8 cellular contexts compared by ENCODE assay signal in genomic region chr14:60092516-60092915, GRCh38. TPM values are rescaled to one million over a fixed set of nuclear protein-coding genes. Genes with fewer than 3 reads are reported as not detected.
A peak's percentile ranks its signal among the peaks of the same experiment; 100 is the strongest.
DNase-seq lines count a peak whose midpoint lies in the region; FAIRE-seq and TF ChIP-seq lines count a peak whose summit lies in the region.

No MANE protein-coding gene starts in this region.

- H3K27me3 Mint-ChIP-seq in brain: peaks cover 22% of the 10 kb centered on the region

- DNase-seq in AG09309 (ENCODE audit: low read depth) (no peak), GM18507 (ENCODE audit: extremely low spot score, insufficient read length, low read depth) (no peak), PC-9 (no peak), iPS-NIHi7 (ENCODE audit: extremely low spot score) (peak; percentile 16), AG08396 (ENCODE audit: low spot score) (no peak), T-helper 9 cell (no peak)

- BruUV-seq in PC-9 (replicated peaks; lab: Mats Ljungman, UMichigan): TSS peak; percentile 52

- H3K4me1 ChIP-seq in PC-9 (replicated peaks; ENCODE audit: insufficient read depth): peaks cover 20% of the 10 kb centered on the region

- no peaks in the 10 kb centered on the region for H3K9me2 ChIP-seq in PC-9 (ENCODE audit: insufficient read depth)

- CTCF ChIA-PET in PC-9 (lab: Charles Lee): no interaction called here

- H3K27ac Mint-ChIP-seq in brain: peak overlapping the region; percentile 97 to 99 (median 97)

- intact Hi-C loops in PC-9 (cut with micrococcal nuclease; ENCODE audit: unreplicated experiment): loop anchor here (1.0 to 5.0 kb wide), 4 partner anchors 73 to 900 kb away; partner anchors contain the start of genes DHRS7, JKAMP and L3HYPDH

- H3K27me3 ChIP-seq in PC-9 (ENCODE audit: insufficient read depth, low read depth): no peaks in the 10 kb centered on the region

- H3K9me3 Mint-ChIP-seq in brain: peaks cover 0 to 4% (median 0%) of the 10 kb centered on the region in 5 experiments

- POLR2A ChIA-PET in PC-9 (lab: Charles Lee; ENCODE audit: unreplicated experiment): interaction anchor here (0.5 to 0.9 kb wide), 4 partner anchors 83 to 1657 kb away, joined by 3 to 8 read pairs (median 4); partner anchors contain the start of gene PPM1A

- peak; percentile 42 for FAIRE-seq in GM18507 (lab: Jason Lieb, UNC)

- H2AFZ ChIP-seq in PC-9: peak overlapping the region; percentile 92

- H3K4me3 ChIP-seq in AG09309 (ENCODE audit: control insufficient read depth, low read depth, low read length): peak overlapping the region; percentile 92
- H3K4me3 ChIP-seq in PC-9: peak overlapping the region; percentile 90
- H3K4me3 ChIP-seq in skin epidermis: peak overlapping the region; percentile 54 to 79 (median 66)

- H3F3A ChIP-seq in PC-9 (ENCODE audit: insufficient read depth, low read depth): peaks cover 26% of the 10 kb centered on the region

- no peaks in the 10 kb centered on the region for H3K36me3 ChIP-seq in PC-9 (ENCODE audit: low read depth)

- peaks cover 54% of the 10 kb centered on the region for H3K4me1 Mint-ChIP-seq in brain

- no peaks in the 10 kb centered on the region; the same call in 1 of the 2 replicates for H4K20me1 ChIP-seq in PC-9 (ENCODE audit: insufficient read depth)

- TF ChIP-seq CTCF in AG09309 (IDR thresholded peaks at IDR 0.05; ENCODE audit: control insufficient read depth, insufficient read depth, low read depth, low read length, missing control alignments) (no peak), PC-9 (conservative IDR thresholded peaks at IDR 0.05) (no peak), brain (conservative IDR thresholded peaks at IDR 0.05) (no peak)

- peak overlapping the region; percentile 92 for H3K4me2 ChIP-seq in PC-9

- peaks cover 22% of the 10 kb centered on the region for H3K36me3 Mint-ChIP-seq in brain

- peaks cover 53% of the 10 kb centered on the region for H3K79me2 ChIP-seq in PC-9 (ENCODE audit: low read depth)

- peak overlapping the region; percentile 93 to 98 (median 96) for H3K4me3 Mint-ChIP-seq in brain

- no peaks in the 10 kb centered on the region for H3K9me3 ChIP-seq in PC-9 (ENCODE audit: insufficient read depth, low read depth)

- H3K27ac ChIP-seq in PC-9 (peak overlapping the region; percentile 94), skin epidermis (peak overlapping the region; percentile 79 to 100 (median 97))

RNA-seq across cellular contexts. Expression of gene PCNX4, which starts 0.8 kb away (rescaled TPM):
- 58.3 and 65.1 TPM in 2 replicates for total RNA-seq in PC-9 (2021)
- polyA plus RNA-seq in brain (ENCODE audit: insufficient read depth, low read depth, low replicate concordance): 30.0 TPM
